In genomic region chr11:29447821-29448220, GRCh38 we compare ENCODE assay signal across 31 cellular contexts.
"Had no signal": no experiment of that assay in that cellular context is flagged by ENCODE, and none has a peak within 500 bp of the region (broad histone marks: within the 10 kb centered on the region; RNA-seq: fewer than 3 reads in every experiment).

No MANE protein-coding gene starts in this region.

- H3K27ac ChIP-seq: ascending aorta, cardiac muscle cell, VCaP had no signal

- H3K27me3 Mint-ChIP-seq: activated B cell treated with CpG ODN at 0.5 μM for 24 hours; activated CD4-positive, alpha-beta memory T cell treated with anti-CD3 and anti-CD28 coated beads for 36 hours; activated CD4-positive, alpha-beta T cell treated with anti-CD3 and anti-CD28 coated beads, Interleukin-2, amount 10 ng/mL, durations not matched to agents 24 days and 14 days; activated CD8-positive, alpha-beta T cell treated with anti-CD3 and anti-CD28 coated beads for 36 hours; activated naive CD4-positive, alpha-beta T cell treated with anti-CD3 and anti-CD28 coated beads, Interleukin-2, amount 10 ng/mL, durations not matched to agents 7 days and 5 days; activated naive CD4-positive, alpha-beta T cell treated with anti-CD3 and anti-CD28 coated beads, Interleukin-2, amount 50 U/mL, for 24 hours; activated naive CD8-positive, alpha-beta T cell; activated naive CD8-positive, alpha-beta T cell treated with anti-CD3 and anti-CD28 coated beads, Interleukin-2, amount 10 ng/mL, durations not matched to agents 7 days and 5 days; activated naive CD8-positive, alpha-beta T cell treated with anti-CD3 and anti-CD28 coated beads, Interleukin-2, amount 50 U/mL, for 24 hours; activated T-helper 17 cell treated with anti-CD3 and anti-CD28 coated beads, Interleukin-2, amount 50 U/mL, for 72 hours; brain had no signal

- H3K36me3 ChIP-seq: ascending aorta, cardiac muscle cell had no signal

- H3K9me3 Mint-ChIP-seq: activated B cell treated with CpG ODN at 0.5 μM for 24 hours; activated CD4-positive, alpha-beta T cell treated with anti-CD3 and anti-CD28 coated beads, Interleukin-2, amount 10 ng/mL, durations not matched to agents 24 days and 14 days; activated CD8-positive, alpha-beta T cell treated with anti-CD3 and anti-CD28 coated beads for 36 hours; activated T-cell treated with anti-CD3 and anti-CD28 coated beads, Interleukin-2, amount 50 U/mL, for 4 hours; activated T-helper 1 cell treated with anti-CD3 and anti-CD28 coated beads, Interleukin-12 subunit alpha, Interleukin-12 subunit beta, Interleukin-2, Interleukin-4 antibody, amounts not matched to agents 30 ng/mL and 10 ng/mL and 1 ng/mL, durations not matched to agents 14 hours and 24 hours and 36 hours; activated T-helper 17 cell treated with anti-CD3 and anti-CD28 coated beads, Interleukin-2, amount 50 U/mL, for 72 hours; brain had no signal

- H3K4me1 Mint-ChIP-seq: activated B cell treated with CpG ODN at 0.5 μM for 24 hours; activated CD4-positive, alpha-beta T cell treated with anti-CD3 and anti-CD28 coated beads, Interleukin-2, amount 10 ng/mL, durations not matched to agents 24 days and 14 days; activated naive CD4-positive, alpha-beta T cell treated with anti-CD3 and anti-CD28 coated beads, Interleukin-2, amount 10 ng/mL, durations not matched to agents 7 days and 5 days; activated naive CD4-positive, alpha-beta T cell treated with anti-CD3 and anti-CD28 coated beads, Interleukin-2, amount 50 U/mL, for 24 hours; activated naive CD8-positive, alpha-beta T cell treated with anti-CD3 and anti-CD28 coated beads, Interleukin-2, amount 10 ng/mL, durations not matched to agents 7 days and 5 days; activated naive CD8-positive, alpha-beta T cell treated with anti-CD3 and anti-CD28 coated beads, Interleukin-2, amount 50 U/mL, for 24 hours; activated T-helper 17 cell treated with anti-CD3 and anti-CD28 coated beads, Interleukin-2, amount 50 U/mL, for 72 hours had no signal

- DNase-seq: activated B cell treated with CpG ODN at 0.5 μM for 24 hours; activated CD4-positive, alpha-beta memory T cell treated with anti-CD3 and anti-CD28 coated beads for 36 hours; activated CD4-positive, alpha-beta T cell treated with anti-CD3 and anti-CD28 coated beads for 4 hours; activated CD4-positive, alpha-beta T cell treated with anti-CD3 and anti-CD28 coated beads, Interleukin-2, amount 10 ng/mL, durations not matched to agents 24 days and 14 days; activated CD4-positive, alpha-beta T cell treated with anti-CD3 and anti-CD28 coated beads, Interleukin-2, amount 50 U/mL, for 1 hour; activated CD4-positive, alpha-beta T cell treated with anti-CD3 and anti-CD28 coated beads, Interleukin-2, amount 50 U/mL, for 4 hours; activated CD4-positive, CD25-positive, alpha-beta regulatory T cell treated with anti-CD3 and anti-CD28 coated beads, Interleukin-2, amount 50 U/mL, for 72 hours; activated CD8-positive, alpha-beta memory T cell treated with anti-CD3 and anti-CD28 coated beads, Interleukin-2, amount 50 U/mL, for 4 hours; activated CD8-positive, alpha-beta T cell treated with anti-CD3 and anti-CD28 coated beads for 36 hours; activated gamma-delta T cell; activated naive CD4-positive, alpha-beta T cell treated with anti-CD3 and anti-CD28 coated beads, Interleukin-2, amount 10 ng/mL, durations not matched to agents 7 days and 5 days; activated naive CD4-positive, alpha-beta T cell treated with Interleukin-2 at 50 U/mL for 16 hours; activated naive CD8-positive, alpha-beta T cell treated with anti-CD3 and anti-CD28 coated beads, Interleukin-2, amount 10 ng/mL, durations not matched to agents 7 days and 5 days; activated naive CD8-positive, alpha-beta T cell treated with anti-CD3 and anti-CD28 coated beads, Interleukin-2, amount 50 U/mL, for 24 hours; activated T-cell treated with anti-CD3 and anti-CD28 coated beads for 4 hours; activated T-cell treated with anti-CD3 and anti-CD28 coated beads, Interleukin-2, amount 50 U/mL, for 1 hour; activated T-cell treated with anti-CD3 and anti-CD28 coated beads, Interleukin-2, amount 50 U/mL, for 4 hours; activated T-cell treated with anti-CD3 and anti-CD28 coated beads, Interleukin-2, amount 50 U/mL, for 72 hours; T-helper 1 cell; T-helper 2 cell; T-helper 9 cell had no signal

- H3K27me3 ChIP-seq: ascending aorta, cardiac muscle cell had no signal

- H3K4me3 ChIP-seq: ascending aorta, cardiac muscle cell had no signal

- H3K36me3 Mint-ChIP-seq: activated CD4-positive, alpha-beta memory T cell treated with anti-CD3 and anti-CD28 coated beads for 36 hours; activated naive CD4-positive, alpha-beta T cell treated with anti-CD3 and anti-CD28 coated beads, Interleukin-2, amount 10 ng/mL, durations not matched to agents 7 days and 5 days; activated naive CD4-positive, alpha-beta T cell treated with anti-CD3 and anti-CD28 coated beads, Interleukin-2, amount 50 U/mL, for 24 hours; activated naive CD8-positive, alpha-beta T cell; activated naive CD8-positive, alpha-beta T cell treated with anti-CD3 and anti-CD28 coated beads, Interleukin-2, amount 10 ng/mL, durations not matched to agents 7 days and 5 days; brain had no signal

- H3K9me3 ChIP-seq: ascending aorta had no signal

- H3K4me1 ChIP-seq: ascending aorta had no signal

- H3K4me3 Mint-ChIP-seq: activated B cell treated with CpG ODN at 0.5 μM for 24 hours; activated CD4-positive, alpha-beta memory T cell treated with anti-CD3 and anti-CD28 coated beads for 36 hours; activated CD4-positive, alpha-beta T cell treated with anti-CD3 and anti-CD28 coated beads, Interleukin-2, amount 10 ng/mL, durations not matched to agents 24 days and 14 days; activated CD8-positive, alpha-beta T cell treated with anti-CD3 and anti-CD28 coated beads for 36 hours; activated naive CD4-positive, alpha-beta T cell treated with anti-CD3 and anti-CD28 coated beads, Interleukin-2, amount 10 ng/mL, durations not matched to agents 7 days and 5 days; activated naive CD4-positive, alpha-beta T cell treated with anti-CD3 and anti-CD28 coated beads, Interleukin-2, amount 50 U/mL, for 24 hours; activated naive CD8-positive, alpha-beta T cell; activated naive CD8-positive, alpha-beta T cell treated with anti-CD3 and anti-CD28 coated beads, Interleukin-2, amount 10 ng/mL, durations not matched to agents 7 days and 5 days; activated naive CD8-positive, alpha-beta T cell treated with anti-CD3 and anti-CD28 coated beads, Interleukin-2, amount 50 U/mL, for 24 hours; activated T-cell treated with anti-CD3 and anti-CD28 coated beads, Interleukin-2, amount 50 U/mL, for 4 hours; activated T-cell treated with anti-CD3 and anti-CD28 coated beads, Interleukin-2, amount 50 U/mL, for 72 hours; activated T-helper 1 cell treated with anti-CD3 and anti-CD28 coated beads, Interleukin-12 subunit alpha, Interleukin-12 subunit beta, Interleukin-2, Interleukin-4 antibody, amounts not matched to agents 30 ng/mL and 10 ng/mL and 1 ng/mL, durations not matched to agents 14 hours and 24 hours and 36 hours; activated T-helper 17 cell treated with anti-CD3 and anti-CD28 coated beads, Interleukin-2, amount 50 U/mL, for 72 hours; brain; T-helper 1 cell treated with Interleukin-12 subunit alpha and Interleukin-12 subunit beta and Interleukin-4 antibody, amounts not matched to agents 30 μg/mL and 1 μg/mL, for 36 hours; T-helper 2 cell treated with Interferon-gamma antibody and Interleukin-4, amounts not matched to agents 5 μg/mL and 100 μg/mL, for 36 hours had no signal

- H3K27ac Mint-ChIP-seq: activated B cell treated with CpG ODN at 0.5 μM for 24 hours; activated CD4-positive, alpha-beta memory T cell treated with anti-CD3 and anti-CD28 coated beads for 36 hours; activated CD4-positive, alpha-beta T cell treated with anti-CD3 and anti-CD28 coated beads, Interleukin-2, amount 10 ng/mL, durations not matched to agents 24 days and 14 days; activated CD8-positive, alpha-beta T cell treated with anti-CD3 and anti-CD28 coated beads for 36 hours; activated naive CD4-positive, alpha-beta T cell treated with anti-CD3 and anti-CD28 coated beads, Interleukin-2, amount 10 ng/mL, durations not matched to agents 7 days and 5 days; activated naive CD4-positive, alpha-beta T cell treated with anti-CD3 and anti-CD28 coated beads, Interleukin-2, amount 50 U/mL, for 24 hours; activated naive CD8-positive, alpha-beta T cell; activated naive CD8-positive, alpha-beta T cell treated with anti-CD3 and anti-CD28 coated beads, Interleukin-2, amount 10 ng/mL, durations not matched to agents 7 days and 5 days; activated naive CD8-positive, alpha-beta T cell treated with anti-CD3 and anti-CD28 coated beads, Interleukin-2, amount 50 U/mL, for 24 hours; activated T-cell treated with anti-CD3 and anti-CD28 coated beads, Interleukin-2, amount 50 U/mL, for 72 hours; activated T-helper 1 cell treated with anti-CD3 and anti-CD28 coated beads, Interleukin-12 subunit alpha, Interleukin-12 subunit beta, Interleukin-2, Interleukin-4 antibody, amounts not matched to agents 30 ng/mL and 10 ng/mL and 1 ng/mL, durations not matched to agents 14 hours and 24 hours and 36 hours; activated T-helper 17 cell treated with anti-CD3 and anti-CD28 coated beads, Interleukin-2, amount 50 U/mL, for 72 hours; brain; T-helper 1 cell treated with Interleukin-12 subunit alpha and Interleukin-12 subunit beta and Interleukin-4 antibody, amounts not matched to agents 30 μg/mL and 1 μg/mL, for 36 hours; T-helper 2 cell treated with Interferon-gamma antibody and Interleukin-4, amounts not matched to agents 5 μg/mL and 100 μg/mL, for 36 hours had no signal
